In the genomic region with DNA sequence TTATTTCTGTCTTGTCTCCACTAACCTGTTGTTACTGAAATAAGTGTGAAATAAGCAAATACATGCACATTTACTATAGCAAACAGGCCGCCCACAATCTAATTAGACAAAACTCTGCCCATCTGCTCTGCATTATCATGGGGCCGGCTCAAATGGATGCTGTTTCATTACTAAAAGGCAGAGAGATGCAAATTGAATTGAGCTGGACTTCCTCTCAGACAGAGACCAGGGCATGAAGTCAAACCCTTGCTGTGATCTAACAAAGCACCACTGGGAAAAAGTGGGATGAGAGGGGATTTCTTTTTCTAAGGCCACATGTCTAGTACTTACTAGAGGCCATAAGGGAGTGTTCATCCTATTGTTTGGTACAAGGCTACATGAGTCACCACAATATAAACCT, we compare ENCODE assay signal across 29 cellular contexts.
A peak's percentile ranks its signal among the peaks of the same experiment; 100 is the strongest.
DNase-seq lines count a peak whose midpoint lies in the region; ATAC-seq and TF ChIP-seq lines count a peak whose summit lies in the region.
"Had no signal": no experiment of that assay in that cellular context is flagged by ENCODE, and none has a peak within 500 bp of the region (broad histone marks: within the 10 kb centered on the region; RNA-seq: fewer than 3 reads in every experiment).

No MANE protein-coding gene starts in this region.

- peak; percentile 4 for DNase-seq in Ammon's horn (ENCODE audit: low spot score)
- peak; percentile 82 for DNase-seq in NCI-H146 (lab: John Stamatoyannopoulos, UW)
- DNase-seq in NCI-H524 treated with DMSO at 0.1 percent for 48 hours (lab: John Stamatoyannopoulos, UW): peak; percentile 55
- no peak for DNase-seq in WTC11 (ENCODE audit: low spot score)
- DNase-seq in activated naive CD8-positive, alpha-beta T cell treated with anti-CD3 and anti-CD28 coated beads for 36 hours: no peak
- no peak for DNase-seq in left ventricle myocardium superior
- no peak for DNase-seq in germinal center (ENCODE audit: low spot score)
- DNase-seq: activated CD4-positive, alpha-beta T cell treated with anti-CD3 and anti-CD28 coated beads for 36 hours; activated effector memory CD4-positive, alpha-beta T cell treated with Interleukin-2 at 50 U/mL for 16 hours; activated T-cell treated with anti-CD3 and anti-CD28 coated beads for 4 hours; aorta; CD8-positive, alpha-beta memory T cell; DMS153; endodermal cell; H9; MM.1S; NCI-H187; NCI-H446; posterior cingulate gyrus; sigmoid colon; stimulated activated CD4-positive, alpha-beta T cell treated with anti-CD3 and anti-CD28 coated beads, Interleukin-4, amount 100 ng/mL, for 4 hours; substantia nigra; upper lobe of left lung had no signal

- H3K27ac Mint-ChIP-seq in WTC11: 0 out of 2 replicates have a peak overlapping the region, but pooled peaks have one; percentile 31
- no peak overlapping the region for H3K27ac Mint-ChIP-seq in activated naive CD8-positive, alpha-beta T cell treated with anti-CD3 and anti-CD28 coated beads for 36 hours
- H3K27ac Mint-ChIP-seq: activated CD4-positive, alpha-beta T cell treated with anti-CD3 and anti-CD28 coated beads for 36 hours; activated naive CD8-positive, alpha-beta T cell; B cell; CD8-positive, alpha-beta memory T cell; endodermal cell; stimulated activated memory B cell treated with anti-CD40 and anti-IgM and Interleukin-4, amounts not matched to agents 10 μg/mL and 1 μg/mL and 100 μg/mL, for 72 hours had no signal

- no peak overlapping the region for H3K4me3 Mint-ChIP-seq in WTC11
- H3K4me3 Mint-ChIP-seq in activated naive CD8-positive, alpha-beta T cell treated with anti-CD3 and anti-CD28 coated beads for 36 hours: no peak overlapping the region
- H3K4me3 Mint-ChIP-seq: activated CD4-positive, alpha-beta T cell treated with anti-CD3 and anti-CD28 coated beads for 36 hours; activated naive CD8-positive, alpha-beta T cell; B cell; CD8-positive, alpha-beta memory T cell; endodermal cell; H9; stimulated activated memory B cell treated with anti-CD40 and anti-IgM and Interleukin-4, amounts not matched to agents 10 μg/mL and 1 μg/mL and 100 μg/mL, for 72 hours had no signal

- H3K36me3 Mint-ChIP-seq in WTC11: no peaks in the 10 kb centered on the region
- no peaks in the 10 kb centered on the region for H3K36me3 Mint-ChIP-seq in activated naive CD8-positive, alpha-beta T cell treated with anti-CD3 and anti-CD28 coated beads for 36 hours
- H3K36me3 Mint-ChIP-seq: activated naive CD8-positive, alpha-beta T cell; CD8-positive, alpha-beta memory T cell; stimulated activated memory B cell treated with anti-CD40 and anti-IgM and Interleukin-4, amounts not matched to agents 10 μg/mL and 1 μg/mL and 100 μg/mL, for 72 hours had no signal

- peaks cover 4% of the 10 kb centered on the region; the same call in 1 of the 2 replicates for H3K9me3 Mint-ChIP-seq in WTC11
- H3K9me3 Mint-ChIP-seq in activated naive CD8-positive, alpha-beta T cell treated with anti-CD3 and anti-CD28 coated beads for 36 hours: peaks cover 2% of the 10 kb centered on the region
- H3K9me3 Mint-ChIP-seq: endodermal cell had no signal

- intact Hi-C loops in left ventricle myocardium superior (cut with micrococcal nuclease): no loop called here

- H3K4me1 Mint-ChIP-seq in WTC11: peaks cover 3% of the 10 kb centered on the region
- H3K4me1 Mint-ChIP-seq in activated naive CD8-positive, alpha-beta T cell treated with anti-CD3 and anti-CD28 coated beads for 36 hours: no peaks in the 10 kb centered on the region
- H3K4me1 Mint-ChIP-seq: activated CD4-positive, alpha-beta T cell treated with anti-CD3 and anti-CD28 coated beads for 36 hours; B cell; CD8-positive, alpha-beta memory T cell; endodermal cell; stimulated activated memory B cell treated with anti-CD40 and anti-IgM and Interleukin-4, amounts not matched to agents 10 μg/mL and 1 μg/mL and 100 μg/mL, for 72 hours had no signal

- ATAC-seq in WTC11: 0 out of 2 replicates have a peak, but pooled peaks have one; percentile 36
- no peak for ATAC-seq in HG03135 (IDR thresholded peaks at IDR 0.05; ENCODE audit: unreplicated experiment)
- ATAC-seq in left ventricle myocardium superior: no peak
- ATAC-seq: A549; activated CD4-positive, alpha-beta T cell treated with anti-CD3 and anti-CD28 coated beads for 36 hours; esophagus mucosa; stimulated activated memory B cell treated with anti-CD40 and anti-IgM and Interleukin-4, amounts not matched to agents 10 μg/mL and 1 μg/mL and 100 μg/mL, for 72 hours had no signal

- H3K27me3 Mint-ChIP-seq in WTC11 (ENCODE audit: low read depth): no peaks in the 10 kb centered on the region
- H3K27me3 Mint-ChIP-seq in activated naive CD8-positive, alpha-beta T cell treated with anti-CD3 and anti-CD28 coated beads for 36 hours: no peaks in the 10 kb centered on the region
- H3K27me3 Mint-ChIP-seq: activated CD4-positive, alpha-beta T cell treated with anti-CD3 and anti-CD28 coated beads for 36 hours; activated naive CD8-positive, alpha-beta T cell; B cell; CD8-positive, alpha-beta memory T cell; stimulated activated memory B cell treated with anti-CD40 and anti-IgM and Interleukin-4, amounts not matched to agents 10 μg/mL and 1 μg/mL and 100 μg/mL, for 72 hours had no signal

- CTCF ChIA-PET in WTC11 (lab: Charles Lee): no interaction called here

- POLR2A ChIA-PET in WTC11 (lab: Charles Lee): no interaction called here

- TF ChIP-seq CTCF in WTC11 (IDR thresholded peaks at IDR 0.05): no peak

TF ChIP-seq in WTC11, 78 proteins besides CTCF, POLR2A, EP300 and RAD21:
- TF ChIP-seq, protein P1, sequence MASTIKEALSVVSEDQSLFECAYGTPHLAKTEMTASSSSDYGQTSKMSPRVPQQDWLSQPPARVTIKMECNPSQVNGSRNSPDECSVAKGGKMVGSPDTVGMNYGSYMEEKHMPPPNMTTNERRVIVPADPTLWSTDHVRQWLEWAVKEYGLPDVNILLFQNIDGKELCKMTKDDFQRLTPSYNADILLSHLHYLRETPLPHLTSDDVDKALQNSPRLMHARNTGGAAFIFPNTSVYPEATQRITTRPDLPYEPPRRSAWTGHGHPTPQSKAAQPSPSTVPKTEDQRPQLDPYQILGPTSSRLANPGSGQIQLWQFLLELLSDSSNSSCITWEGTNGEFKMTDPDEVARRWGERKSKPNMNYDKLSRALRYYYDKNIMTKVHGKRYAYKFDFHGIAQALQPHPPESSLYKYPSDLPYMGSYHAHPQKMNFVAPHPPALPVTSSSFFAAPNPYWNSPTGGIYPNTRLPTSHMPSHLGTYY (CRISPR knock-in tag; IDR thresholded peaks at IDR 0.05): no peak
- TF ChIP-seq ZNF232 (CRISPR knock-in tag; IDR thresholded peaks at IDR 0.05) (no peak), TEAD1 (CRISPR knock-in tag; IDR thresholded peaks at IDR 0.05) (no peak), ZNF138 (CRISPR knock-in tag; conservative IDR thresholded peaks at IDR 0.05) (no peak)
- TF ChIP-seq, protein P2, sequence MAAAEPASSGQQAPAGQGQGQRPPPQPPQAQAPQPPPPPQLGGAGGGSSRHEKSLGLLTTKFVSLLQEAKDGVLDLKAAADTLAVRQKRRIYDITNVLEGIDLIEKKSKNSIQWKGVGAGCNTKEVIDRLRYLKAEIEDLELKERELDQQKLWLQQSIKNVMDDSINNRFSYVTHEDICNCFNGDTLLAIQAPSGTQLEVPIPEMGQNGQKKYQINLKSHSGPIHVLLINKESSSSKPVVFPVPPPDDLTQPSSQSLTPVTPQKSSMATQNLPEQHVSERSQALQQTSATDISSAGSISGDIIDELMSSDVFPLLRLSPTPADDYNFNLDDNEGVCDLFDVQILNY (CRISPR knock-in tag; IDR thresholded peaks at IDR 0.05): no peak

Comparison
In these comparisons a context has a peak if more than half of its experiments do, and no peak if none do; other contexts are left out.
1. DNase-seq: peak in Ammon's horn (single experiment), NCI-H146 (single experiment) and NCI-H524 treated with DMSO at 0.1 percent for 48 hours (single experiment); none in WTC11 (single experiment), activated naive CD8-positive, alpha-beta T cell treated with anti-CD3 and anti-CD28 coated beads for 36 hours (single experiment), left ventricle myocardium superior (single experiment) and germinal center (single experiment).